ENCODE assay signal across 12 cellular contexts in the genomic region with DNA sequence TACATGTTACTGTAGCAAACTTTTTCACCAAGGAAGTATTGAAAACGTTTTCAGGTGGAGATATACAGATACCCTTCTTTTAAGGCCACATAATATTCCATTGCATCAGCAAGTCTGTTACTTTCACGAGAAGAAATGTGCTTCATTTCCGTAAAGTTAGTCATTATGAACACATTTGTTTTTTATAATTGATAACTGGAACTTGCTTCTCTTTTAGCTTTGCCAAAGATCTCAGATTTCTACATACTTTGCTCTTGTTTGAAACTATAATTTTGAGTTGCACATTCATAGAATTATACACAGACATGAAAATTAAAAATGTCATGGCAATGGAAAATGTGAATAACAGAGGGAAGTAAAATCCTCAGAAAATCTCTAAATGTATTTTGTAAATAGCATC.
A peak's percentile ranks its signal among the peaks of the same experiment; 100 is the strongest.
DNase-seq lines count a peak whose midpoint lies in the region.
"Had no signal": no experiment of that assay in that cellular context is flagged by ENCODE, and none has a peak within 500 bp of the region (broad histone marks: within the 10 kb centered on the region; RNA-seq: fewer than 3 reads in every experiment).

No MANE protein-coding gene starts in this region.

- DNase-seq in AG08395 (ENCODE audit: low spot score): peak; percentile 9
- DNase-seq in AG20443 (ENCODE audit: low spot score): peak; percentile 20
- peak; percentile 44 for DNase-seq in adipocyte (ENCODE audit: low read depth)
- peak; percentile 39 for DNase-seq in fibroblast of peridontal ligament (ENCODE audit: extremely low read depth)
- DNase-seq in H7: no peak
- no peak for DNase-seq in EL
- DNase-seq in activated CD4-positive, alpha-beta T cell treated with anti-CD3 and anti-CD28 coated beads for 4 hours: no peak
- DNase-seq in stimulated activated CD4-positive, alpha-beta T cell treated with anti-CD3 and anti-CD28 coated beads, Interleukin-4, amount 100 ng/mL, for 4 hours: no peak
- DNase-seq: C1 segment of cervical spinal cord; Calu3; CD4-positive, alpha-beta T cell; DMS 273 treated with DMSO at 0.1 percent for 48 hours had no signal

- H3K36me3 ChIP-seq in adipocyte (ENCODE audit: control insufficient read depth, insufficient read depth, low read length, severe bottlenecking): no peaks in the 10 kb centered on the region
- H3K36me3 ChIP-seq in H7 (replicated peaks; ENCODE audit: control insufficient read depth, insufficient read depth, low read length): no peaks in the 10 kb centered on the region

- no peaks in the 10 kb centered on the region for H3K27me3 ChIP-seq in adipocyte (replicated peaks; ENCODE audit: control insufficient read depth, insufficient read depth, low read length)
- H3K27me3 ChIP-seq in H7 (ENCODE audit: control insufficient read depth, insufficient read depth, low read length): no peaks in the 10 kb centered on the region

- H3K9me3 ChIP-seq in adipocyte (ENCODE audit: control insufficient read depth, low read length): no peaks in the 10 kb centered on the region

- H3K4me3 ChIP-seq in adipocyte (ENCODE audit: low read length) (no peak overlapping the region), H7 (ENCODE audit: insufficient read depth, low read depth, low read length) (no peak overlapping the region)

- peaks cover 36% of the 10 kb centered on the region for H3K4me1 ChIP-seq in adipocyte (ENCODE audit: control insufficient read depth, insufficient read depth, low read length)

- no peak overlapping the region for H3K9ac ChIP-seq in adipocyte (ENCODE audit: low read length)

Comparison
In these comparisons a context has a peak if more than half of its experiments do, and no peak if none do; other contexts are left out.
1. DNase-seq: peak in AG08395 (single experiment), AG20443 (single experiment), adipocyte (single experiment) and fibroblast of peridontal ligament (single experiment); none in H7 (single experiment), EL (single experiment), activated CD4-positive, alpha-beta T cell treated with anti-CD3 and anti-CD28 coated beads for 4 hours (0 of 2) and stimulated activated CD4-positive, alpha-beta T cell treated with anti-CD3 and anti-CD28 coated beads, Interleukin-4, amount 100 ng/mL, for 4 hours (0 of 2).